In genomic region chr2:16861154-16861929, GRCh38 we compare ENCODE assay signal across 14 cellular contexts.
DNase-seq lines count a peak whose midpoint lies in the region; ATAC-seq and TF ChIP-seq lines count a peak whose summit lies in the region.
"Had no signal": no experiment of that assay in that cellular context is flagged by ENCODE, and none has a peak within 500 bp of the region (broad histone marks: within the 10 kb centered on the region; RNA-seq: fewer than 3 reads in every experiment).

No MANE protein-coding gene starts in this region.

- intact Hi-C loops in stomach (cut with DNase I; ENCODE audit: low total_unique reads) = no loop called here

- no peak for TF ChIP-seq EP300 in stomach (IDR thresholded peaks at IDR 0.05)

- H3K9me3 ChIP-seq in RWPE2 (ENCODE audit: severe bottlenecking) = no peaks in the 10 kb centered on the region
- peaks cover 0 to 6% (median 0%) of the 10 kb centered on the region in 4 donors for H3K9me3 ChIP-seq in stomach
- H3K9me3 ChIP-seq: thoracic aorta had no signal

- peaks cover 14% of the 10 kb centered on the region for H3K4me1 ChIP-seq in RWPE2 (ENCODE audit: insufficient read depth, poor library complexity, severe bottlenecking)
- no peaks in the 10 kb centered on the region for H3K4me1 ChIP-seq in stomach

- 29 to 45% (median 36%) methylated on average over 3 of the region's 3 CpGs for WGBS in stomach, 5 donors

- TF ChIP-seq CTCF in RWPE2 (IDR thresholded peaks at IDR 0.05; ENCODE audit: poor library complexity, severe bottlenecking) (no peak), epithelial cell of esophagus (IDR thresholded peaks at IDR 0.05; ENCODE audit: insufficient read depth, low read depth, low read length, missing control alignments) (no peak), retinal pigment epithelial cell (conservative IDR thresholded peaks at IDR 0.05; ENCODE audit: low read depth, low read length) (no peak), stomach (IDR thresholded peaks at IDR 0.05) (no peak)

- peak; percentile 70; the same call in 2 of the 3 replicates for ATAC-seq in RWPE2 (ENCODE audit: low read depth)
- ATAC-seq: naive thymus-derived CD8-positive, alpha-beta T cell had no signal

- H3K4me3 ChIP-seq in RWPE2 (ENCODE audit: severe bottlenecking) (no peak overlapping the region), epithelial cell of esophagus (ENCODE audit: low read length) (no peak overlapping the region), retinal pigment epithelial cell (ENCODE audit: low read length) (no peak overlapping the region), stomach (no peak overlapping the region)
- H3K4me3 ChIP-seq: thoracic aorta had no signal

- peak; percentile 30 to 32 for DNase-seq in Kasumi-1 (lab: John Stamatoyannopoulos, UW)
- DNase-seq in RWPE2 (ENCODE audit: low spot score) = no peak
- peak; percentile 89 for DNase-seq in epithelial cell of esophagus (ENCODE audit: low read depth)
- peak; percentile 67 for DNase-seq in retinal pigment epithelial cell (ENCODE audit: low read depth)
- no peak for DNase-seq in stomach
- DNase-seq in COLO829 (ENCODE audit: low spot score) = no peak
- DNase-seq in stimulated activated CD4-positive, alpha-beta T cell treated with anti-CD3 and anti-CD28 coated beads, Interleukin-4, amount 100 ng/mL, for 1 hour = no peak
- DNase-seq: activated CD8-positive, alpha-beta memory T cell treated with anti-CD3 and anti-CD28 coated beads for 24 hours; left cardiac atrium; naive thymus-derived CD8-positive, alpha-beta T cell; NCI-H2081; small intestine; T-helper 2 cell had no signal

- H3K27ac ChIP-seq in RWPE2 (ENCODE audit: poor library complexity, severe bottlenecking) (no peak overlapping the region), stomach (no peak overlapping the region)
- H3K27ac ChIP-seq: thoracic aorta had no signal

- no peak for TF ChIP-seq POLR2A in stomach (IDR thresholded peaks at IDR 0.05)

- H3K36me3 ChIP-seq in RWPE2 (ENCODE audit: low read depth) = no peaks in the 10 kb centered on the region
- H3K36me3 ChIP-seq in stomach = no peaks in the 10 kb centered on the region
- H3K36me3 ChIP-seq: thoracic aorta had no signal

- H3K27me3 ChIP-seq in RWPE2 (ENCODE audit: insufficient read depth, poor library complexity, severe bottlenecking) = no peaks in the 10 kb centered on the region
- H3K27me3 ChIP-seq in stomach = no peaks in the 10 kb centered on the region

Comparison
In these comparisons a context has a peak if more than half of its experiments do, and no peak if none do; other contexts are left out.
1. DNase-seq: peak in Kasumi-1 (2 of 2), epithelial cell of esophagus (single experiment) and retinal pigment epithelial cell (single experiment); none in RWPE2 (single experiment), stomach (single experiment), COLO829 (single experiment) and stimulated activated CD4-positive, alpha-beta T cell treated with anti-CD3 and anti-CD28 coated beads, Interleukin-4, amount 100 ng/mL, for 1 hour (single experiment).